Comparison of ENCODE assay signal across 9 cellular contexts in genomic region chr20:50713677-50714101, GRCh38. TPM values are rescaled to one million over a fixed set of nuclear protein-coding genes. Genes with fewer than 3 reads are reported as not detected.
DNase-seq lines count a peak whose midpoint lies in the region; ATAC-seq and TF ChIP-seq lines count a peak whose summit lies in the region.
"Had no signal": no experiment of that assay in that cellular context is flagged by ENCODE, and none has a peak within 500 bp of the region (broad histone marks: within the 10 kb centered on the region; RNA-seq: fewer than 3 reads in every experiment).

No MANE protein-coding gene starts in this region.

- DNase-seq in EH (ENCODE audit: low read depth) (peak; percentile 52), RWPE2 (ENCODE audit: low spot score) (no peak), foreskin keratinocyte (no peak), osteoblast (ENCODE audit: insufficient read length, low spot score, missing footprints) (no peak), vagina (ENCODE audit: extremely low spot score in 2 of 2) (no peak), thyroid gland (no peak), DMS79 treated with DMSO at 0.1 percent for 48 hours (lab: John Stamatoyannopoulos, UW) (no peak)
- DNase-seq in CD8-positive, alpha-beta T cell, result no peak
- DNase-seq: activated T-cell treated with anti-CD3 and anti-CD28 coated beads, Interleukin-2, amount 50 U/mL, for 4 hours had no signal

- no peaks in the 10 kb centered on the region for H3K9me3 Mint-ChIP-seq in CD8-positive, alpha-beta T cell
- H3K9me3 Mint-ChIP-seq: activated T-cell treated with anti-CD3 and anti-CD28 coated beads, Interleukin-2, amount 50 U/mL, for 4 hours had no signal

- ATAC-seq in RWPE2 (ENCODE audit: low read depth) (no peak), foreskin keratinocyte (no peak)
- no peak for ATAC-seq in CD8-positive, alpha-beta T cell
- ATAC-seq: activated T-cell treated with anti-CD3 and anti-CD28 coated beads, Interleukin-2, amount 50 U/mL, for 4 hours had no signal

- intact Hi-C loops in vagina (cut with DNase I) (loop anchor here (10.0 kb wide), 1 partner anchor 89 kb away; no protein-coding TSS in a partner anchor), thyroid gland (cut with DNase I) (no loop called here)
- intact Hi-C loops in CD8-positive, alpha-beta T cell (cut with DNase I, micrococcal nuclease), result no loop called here

- peak; percentile 50 for TF ChIP-seq CTCF in RWPE2 (IDR thresholded peaks at IDR 0.05; ENCODE audit: poor library complexity, severe bottlenecking)
- TF ChIP-seq CTCF in foreskin keratinocyte (conservative IDR thresholded peaks at IDR 0.05), result peak; percentile 47
- TF ChIP-seq CTCF in osteoblast (IDR thresholded peaks at IDR 0.05; ENCODE audit: extremely low read depth, low read depth, low read length), result peak; percentile 60
- TF ChIP-seq CTCF in vagina (IDR thresholded peaks at IDR 0.05), result peak in 1 of 3 experiments; percentile 32
- no peak for TF ChIP-seq CTCF in CD8-positive, alpha-beta T cell (IDR thresholded peaks at IDR 0.05)
- peak in 3 of 6 experiments; percentile 14 to 33 (median 30) for TF ChIP-seq CTCF in thyroid gland (IDR thresholded peaks at IDR 0.05)

- H3K4me3 Mint-ChIP-seq in CD8-positive, alpha-beta T cell, result no peak overlapping the region
- H3K4me3 Mint-ChIP-seq: activated T-cell treated with anti-CD3 and anti-CD28 coated beads, Interleukin-2, amount 50 U/mL, for 4 hours had no signal

- CTCF ChIA-PET in CD8-positive, alpha-beta T cell (lab: Charles Lee), result no interaction called here

- no peaks in the 10 kb centered on the region for H3K79me2 ChIP-seq in osteoblast (ENCODE audit: insufficient read depth, low read length)

- H3K36me3 ChIP-seq in RWPE2 (ENCODE audit: low read depth) (no peaks in the 10 kb centered on the region), osteoblast (ENCODE audit: insufficient read depth, low read length) (no peaks in the 10 kb centered on the region), vagina (no peaks in the 10 kb centered on the region), thyroid gland (no peaks in the 10 kb centered on the region)
- no peaks in the 10 kb centered on the region for H3K36me3 ChIP-seq in CD8-positive, alpha-beta T cell (ENCODE audit: insufficient read depth, low read length)

- peaks cover 20% of the 10 kb centered on the region for H3K27me3 Mint-ChIP-seq in CD8-positive, alpha-beta T cell (ENCODE audit: low read depth)

- no peaks in the 10 kb centered on the region for H3K36me3 Mint-ChIP-seq in CD8-positive, alpha-beta T cell

- H3K9me3 ChIP-seq in RWPE2 (ENCODE audit: severe bottlenecking) (no peaks in the 10 kb centered on the region), osteoblast (ENCODE audit: low read depth, low read length) (no peaks in the 10 kb centered on the region), vagina (no peaks in the 10 kb centered on the region), thyroid gland (no peaks in the 10 kb centered on the region)
- no peaks in the 10 kb centered on the region for H3K9me3 ChIP-seq in CD8-positive, alpha-beta T cell (ENCODE audit: low read length)

- H3K4me1 Mint-ChIP-seq in CD8-positive, alpha-beta T cell (ENCODE audit: low read depth), result no peaks in the 10 kb centered on the region

- H3K27ac Mint-ChIP-seq in CD8-positive, alpha-beta T cell, result no peak overlapping the region

- no peaks in the 10 kb centered on the region for H3K27me3 ChIP-seq in RWPE2 (ENCODE audit: insufficient read depth, poor library complexity, severe bottlenecking)
- no peaks in the 10 kb centered on the region for H3K27me3 ChIP-seq in foreskin keratinocyte
- no peaks in the 10 kb centered on the region for H3K27me3 ChIP-seq in osteoblast (ENCODE audit: insufficient read depth, low read length)
- H3K27me3 ChIP-seq in vagina, result no peaks in the 10 kb centered on the region
- H3K27me3 ChIP-seq in CD8-positive, alpha-beta T cell (ENCODE audit: insufficient read depth, low read length), result no peaks in the 10 kb centered on the region
- no peaks in the 10 kb centered on the region for H3K27me3 ChIP-seq in thyroid gland

- no peak overlapping the region for H3K4me2 ChIP-seq in osteoblast (ENCODE audit: insufficient read depth, low read length)

- H3K4me1 ChIP-seq in RWPE2 (ENCODE audit: insufficient read depth, poor library complexity, severe bottlenecking) (peaks cover 18% of the 10 kb centered on the region), foreskin keratinocyte (peaks cover 9% of the 10 kb centered on the region), osteoblast (ENCODE audit: insufficient read depth, low read length) (peaks cover 23% of the 10 kb centered on the region), vagina (peaks cover 4% of the 10 kb centered on the region), thyroid gland (peaks cover 0 to 10% of the 10 kb centered on the region in 2 donors)
- H3K4me1 ChIP-seq in CD8-positive, alpha-beta T cell (ENCODE audit: insufficient read depth, low read length), result no peaks in the 10 kb centered on the region

- H2AFZ ChIP-seq in osteoblast (ENCODE audit: low read length), result peak overlapping the region; percentile 83

- no peaks in the 10 kb centered on the region for H4K20me1 ChIP-seq in osteoblast (ENCODE audit: insufficient read depth, low read length)

- H3K4me3 ChIP-seq in RWPE2 (ENCODE audit: severe bottlenecking), result no peak overlapping the region
- no peak overlapping the region for H3K4me3 ChIP-seq in osteoblast (ENCODE audit: insufficient read depth, low read length)
- no peak overlapping the region for H3K4me3 ChIP-seq in vagina
- no peak overlapping the region for H3K4me3 ChIP-seq in CD8-positive, alpha-beta T cell (ENCODE audit: low read depth, low read length)
- no peak overlapping the region for H3K4me3 ChIP-seq in thyroid gland (replicated peaks in 1 of 3)

- WGBS in thyroid gland, 2 donors, result 52 to 59% methylated on average over 7 of the region's 7 CpGs

- H3K27ac ChIP-seq in RWPE2 (ENCODE audit: poor library complexity, severe bottlenecking) (no peak overlapping the region), foreskin keratinocyte (no peak overlapping the region), osteoblast (ENCODE audit: low read depth, low read length) (no peak overlapping the region), vagina (no peak overlapping the region), thyroid gland (no peak overlapping the region)
- no peak overlapping the region for H3K27ac ChIP-seq in CD8-positive, alpha-beta T cell (ENCODE audit: low read depth, low read length)

- TF ChIP-seq POLR2A in vagina (IDR thresholded peaks at IDR 0.05), result no peak
- no peak for TF ChIP-seq POLR2A in thyroid gland (IDR thresholded peaks at IDR 0.05)

- POLR2A ChIA-PET in CD8-positive, alpha-beta T cell (lab: Charles Lee), result interaction anchor here (0.6 kb wide), 1 partner anchor 10 kb away, joined by 3 read pairs; no protein-coding TSS in a partner anchor

RNA-seq across cellular contexts. Expression of gene PARD6B, which starts 17.7 kb away (rescaled TPM):
- total RNA-seq in foreskin keratinocyte, result 4.3 and 5.2 TPM in 2 replicates
- polyA plus RNA-seq in foreskin keratinocyte, result 1.0 and 1.1 TPM in 2 replicates
- 0.72 and 0.88 TPM in 2 replicates for total RNA-seq in osteoblast
- 4.7 TPM for total RNA-seq in vagina
- total RNA-seq in CD8-positive, alpha-beta T cell, result 1 to 10 TPM; 5.6 to 6.3 TPM
- 10 to 100 TPM; 14.3 to 18.1 (median 17.7) TPM for total RNA-seq in thyroid gland

RNA-seq across cellular contexts. Expression of gene RIPOR3, which starts 22.3 kb away (rescaled TPM):
- total RNA-seq in foreskin keratinocyte (0.07 TPM in 2 replicates), osteoblast (1.1 and 2.4 TPM in 2 replicates), vagina (38.1 TPM), thyroid gland (10 to 100 TPM in 1 of 4 donors, 1 to 10 TPM in 3; 6.2 to 23.9 (median 9.5) TPM)
- 0.06 TPM in 2 replicates for polyA plus RNA-seq in foreskin keratinocyte
- not detected for total RNA-seq in CD8-positive, alpha-beta T cell
